10 cellular contexts compared by ENCODE assay signal in the genomic region with DNA sequence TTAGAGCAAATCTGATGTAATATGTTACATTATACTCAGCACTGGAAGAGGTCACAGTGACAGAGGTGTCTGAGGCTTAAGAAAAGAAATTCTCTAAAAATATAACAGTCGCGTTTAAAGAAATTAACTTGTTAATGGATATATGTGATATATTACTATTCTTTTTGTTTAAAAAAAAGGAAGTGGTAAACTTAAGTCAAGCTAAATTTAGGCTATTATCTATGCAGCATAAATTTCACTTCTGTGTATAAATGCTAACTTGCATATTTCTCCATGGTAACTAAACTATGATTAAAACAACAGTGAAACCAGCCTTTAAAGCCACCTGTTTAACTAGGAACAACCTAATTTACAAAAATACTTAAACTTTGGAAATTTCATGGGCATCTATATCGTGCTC.
DNase-seq lines count a peak whose midpoint lies in the region; ATAC-seq, FAIRE-seq and TF ChIP-seq lines count a peak whose summit lies in the region.
"Had no signal": no experiment of that assay in that cellular context is flagged by ENCODE, and none has a peak within 500 bp of the region (broad histone marks: within the 10 kb centered on the region; RNA-seq: fewer than 3 reads in every experiment).

No MANE protein-coding gene starts in this region.

- intact Hi-C loops in pancreas (cut with DNase I): no loop called here

- no peaks in the 10 kb centered on the region for H3K9me3 ChIP-seq in pancreas

- DNase-seq in activated T-cell treated with anti-CD3 and anti-CD28 coated beads, Interleukin-2, amount 50 U/mL, for 24 hours: no peak
- no peak for DNase-seq in activated T-cell treated with anti-CD3 and anti-CD28 coated beads, Interleukin-2, amount 50 U/mL, for 1 hour
- DNase-seq in NAMALWA (ENCODE audit: low spot score) (peak; percentile 67), pancreas (no peak), 8988T (no peak), epidermal melanocyte (ENCODE audit: insufficient read length, low spot score) (no peak)
- DNase-seq in activated CD4-positive, CD25-positive, alpha-beta regulatory T cell (lab: John Stamatoyannopoulos, UW): no peak
- DNase-seq: caudate nucleus, left cardiac atrium had no signal

- peaks cover 6 to 16% (median 12%) of the 10 kb centered on the region in 3 donors for H3K4me1 ChIP-seq in pancreas

- H3K36me3 Mint-ChIP-seq in activated T-cell treated with anti-CD3 and anti-CD28 coated beads, Interleukin-2, amount 50 U/mL, for 24 hours (ENCODE audit: low read depth): peaks cover 6% of the 10 kb centered on the region

- no peak overlapping the region for H3K4me3 ChIP-seq in pancreas

- no peaks in the 10 kb centered on the region for H3K9me3 Mint-ChIP-seq in activated T-cell treated with anti-CD3 and anti-CD28 coated beads, Interleukin-2, amount 50 U/mL, for 24 hours

- peak; percentile 9 for FAIRE-seq in pancreas (lab: Jason Lieb, UNC)

- no peak overlapping the region for H3K27ac ChIP-seq in pancreas

- peak overlapping the region; percentile 42 for H3K4me3 Mint-ChIP-seq in activated T-cell treated with anti-CD3 and anti-CD28 coated beads, Interleukin-2, amount 50 U/mL, for 24 hours

- ATAC-seq in HG02840 (IDR thresholded peaks at IDR 0.05; ENCODE audit: low FRiP score, unreplicated experiment) (peak; percentile 79), pancreas (no peak)

- 88 to 92% methylated on average over 3 of the region's 3 CpGs for WGBS in pancreas, 2 donors

- peaks cover 82% of the 10 kb centered on the region for H3K4me1 Mint-ChIP-seq in activated T-cell treated with anti-CD3 and anti-CD28 coated beads, Interleukin-2, amount 50 U/mL, for 24 hours (ENCODE audit: low read depth)

- no peak for TF ChIP-seq CTCF in pancreas (IDR thresholded peaks at IDR 0.05)

- H3K27me3 ChIP-seq in pancreas: no peaks in the 10 kb centered on the region

- no peaks in the 10 kb centered on the region for H3K27me3 Mint-ChIP-seq in activated T-cell treated with anti-CD3 and anti-CD28 coated beads, Interleukin-2, amount 50 U/mL, for 24 hours

- H3K27ac Mint-ChIP-seq in activated T-cell treated with anti-CD3 and anti-CD28 coated beads, Interleukin-2, amount 50 U/mL, for 24 hours: peak overlapping the region; percentile 95

- H3K36me3 ChIP-seq in pancreas: no peaks in the 10 kb centered on the region
